In genomic region chr2:151968770-151969169, GRCh38 we compare ENCODE assay signal across 6 cellular contexts.
"Had no signal": no experiment of that assay in that cellular context is flagged by ENCODE, and none has a peak within 500 bp of the region (broad histone marks: within the 10 kb centered on the region; RNA-seq: fewer than 3 reads in every experiment).

No MANE protein-coding gene starts in this region.

- H3K4me3 ChIP-seq: GM23338 had no signal

- H2AFZ ChIP-seq: GM23338 had no signal

- H3K4me2 ChIP-seq: GM23338 had no signal

- FAIRE-seq: H1, H54, HTR-8/SVneo had no signal

- ATAC-seq: GM23338 had no signal

- DNase-seq: H9, HCEC 1CT had no signal
